ENCODE assay signal across 16 cellular contexts in genomic region chr6:21213492-21213891, GRCh38.
A peak's percentile ranks its signal among the peaks of the same experiment; 100 is the strongest.
DNase-seq lines count a peak whose midpoint lies in the region; ATAC-seq and TF ChIP-seq lines count a peak whose summit lies in the region.
"Had no signal": no experiment of that assay in that cellular context is flagged by ENCODE, and none has a peak within 500 bp of the region (broad histone marks: within the 10 kb centered on the region; RNA-seq: fewer than 3 reads in every experiment).

No MANE protein-coding gene starts in this region.

- no peak overlapping the region for H2AFZ ChIP-seq in OCI-LY7 (ENCODE audit: low read length)

- H3K36me3 Mint-ChIP-seq in chondrocyte (ENCODE audit: low read depth) = peaks cover 3% of the 10 kb centered on the region
- H3K36me3 Mint-ChIP-seq in T-helper 2 cell treated with Interferon-gamma antibody and Interleukin-4, amounts not matched to agents 5 μg/mL and 100 μg/mL, for 36 hours (ENCODE audit: low read depth) = peaks cover 5% of the 10 kb centered on the region

- no peaks in the 10 kb centered on the region for H3K79me2 ChIP-seq in OCI-LY7 (ENCODE audit: insufficient read depth, low read depth, low read length)

- H3K27me3 Mint-ChIP-seq in chondrocyte (ENCODE audit: low read depth) = no peaks in the 10 kb centered on the region
- H3K27me3 Mint-ChIP-seq in T-helper 2 cell treated with Interferon-gamma antibody and Interleukin-4, amounts not matched to agents 5 μg/mL and 100 μg/mL, for 36 hours (ENCODE audit: low read depth) = no peaks in the 10 kb centered on the region
- H3K27me3 Mint-ChIP-seq: activated naive CD8-positive, alpha-beta T cell treated with anti-CD3 and anti-CD28 coated beads for 36 hours; progenitor cell of endocrine pancreas had no signal

- no peak overlapping the region for H3K27ac Mint-ChIP-seq in chondrocyte (ENCODE audit: unreplicated experiment)
- no peak overlapping the region for H3K27ac Mint-ChIP-seq in T-helper 2 cell treated with Interferon-gamma antibody and Interleukin-4, amounts not matched to agents 5 μg/mL and 100 μg/mL, for 36 hours
- H3K27ac Mint-ChIP-seq: activated naive CD8-positive, alpha-beta T cell treated with anti-CD3 and anti-CD28 coated beads for 36 hours; CD8-positive, alpha-beta T cell; progenitor cell of endocrine pancreas had no signal

- no peaks in the 10 kb centered on the region; the same call in 1 of the 2 replicates for H3K36me3 ChIP-seq in OCI-LY7 (ENCODE audit: insufficient read depth, low read length)

- H3K4me3 Mint-ChIP-seq in chondrocyte (ENCODE audit: unreplicated experiment) = no peak overlapping the region
- H3K4me3 Mint-ChIP-seq in T-helper 2 cell treated with Interferon-gamma antibody and Interleukin-4, amounts not matched to agents 5 μg/mL and 100 μg/mL, for 36 hours = no peak overlapping the region
- H3K4me3 Mint-ChIP-seq: activated naive CD8-positive, alpha-beta T cell treated with anti-CD3 and anti-CD28 coated beads for 36 hours; CD8-positive, alpha-beta T cell had no signal

- no peaks in the 10 kb centered on the region for H4K20me1 ChIP-seq in OCI-LY7 (ENCODE audit: insufficient read depth, low read length)

- peak; percentile 65 for DNase-seq in OCI-LY7 (ENCODE audit: low spot score)
- DNase-seq in chondrocyte (ENCODE audit: low spot score) = no peak
- no peak for DNase-seq in T-helper 2 cell treated with Interferon-gamma antibody and Interleukin-4, amounts not matched to agents 5 μg/mL and 100 μg/mL, for 36 hours (ENCODE audit: low spot score)
- DNase-seq in CD1c-positive myeloid dendritic cell (ENCODE audit: extremely low spot score) = no peak
- no peak for DNase-seq in mesenteric fat pad (ENCODE audit: low spot score)
- DNase-seq: activated naive CD8-positive, alpha-beta T cell treated with anti-CD3 and anti-CD28 coated beads for 36 hours; CD8-positive, alpha-beta T cell; Kasumi-1; NCI-H2081; PC-3; stimulated activated CD4-positive, alpha-beta T cell treated with anti-CD3 and anti-CD28 coated beads, Interleukin-4, amount 100 ng/mL, for 1 hour had no signal

- intact Hi-C loops in OCI-LY7 (cut with micrococcal nuclease; ENCODE audit: unreplicated experiment) = no loop called here

- H3K4me1 ChIP-seq in OCI-LY7 (ENCODE audit: insufficient read depth, low read length, poor library complexity, severe bottlenecking) = peaks cover 15% of the 10 kb centered on the region
- H3K4me1 ChIP-seq: esophagus muscularis mucosa had no signal

- peak overlapping the region; percentile 66 for H3K4me2 ChIP-seq in OCI-LY7 (ENCODE audit: low read length)

- H3K27ac ChIP-seq in OCI-LY7 (ENCODE audit: low read depth, low read length, poor library complexity, severe bottlenecking) = peak overlapping the region; percentile 61
- H3K27ac ChIP-seq: esophagus muscularis mucosa had no signal

- CTCF ChIA-PET in OCI-LY7 (lab: Charles Lee; ENCODE audit: unreplicated experiment) = no interaction called here

- ATAC-seq in GM18870 (IDR thresholded peaks at IDR 0.05; ENCODE audit: unreplicated experiment) (peak; percentile 62), GM21515 (IDR thresholded peaks at IDR 0.05; ENCODE audit: unreplicated experiment) (peak; percentile 69), HG03045 (IDR thresholded peaks at IDR 0.05; ENCODE audit: unreplicated experiment) (peak; percentile 41)
- ATAC-seq: CD8-positive, alpha-beta T cell; PC-3 had no signal

- POLR2A ChIA-PET in OCI-LY7 (lab: Charles Lee) = interaction anchor here (0.7 kb wide), 1 partner anchor 777 kb away, joined by 3 read pairs; no protein-coding TSS in a partner anchor

- peak overlapping the region; percentile 26 for H3K4me3 ChIP-seq in OCI-LY7 (ENCODE audit: low read depth, low read length, poor library complexity, severe bottlenecking)
- H3K4me3 ChIP-seq: esophagus muscularis mucosa had no signal

- H3K4me1 Mint-ChIP-seq in chondrocyte (ENCODE audit: low read depth) = no peaks in the 10 kb centered on the region
- H3K4me1 Mint-ChIP-seq in T-helper 2 cell treated with Interferon-gamma antibody and Interleukin-4, amounts not matched to agents 5 μg/mL and 100 μg/mL, for 36 hours (ENCODE audit: low read depth) = no peaks in the 10 kb centered on the region

- no peaks in the 10 kb centered on the region for H3K9me2 ChIP-seq in OCI-LY7 (ENCODE audit: insufficient read depth, low read length)

- TF ChIP-seq CTCF in OCI-LY7 (conservative IDR thresholded peaks at IDR 0.05; ENCODE audit: low read length) = no peak
- TF ChIP-seq CTCF in chondrocyte (IDR thresholded peaks at IDR 0.05) = no peak

- peaks cover 13% of the 10 kb centered on the region for H3K9me3 Mint-ChIP-seq in chondrocyte (ENCODE audit: low read depth)
- no peaks in the 10 kb centered on the region for H3K9me3 Mint-ChIP-seq in T-helper 2 cell treated with Interferon-gamma antibody and Interleukin-4, amounts not matched to agents 5 μg/mL and 100 μg/mL, for 36 hours
- H3K9me3 Mint-ChIP-seq: activated naive CD8-positive, alpha-beta T cell treated with anti-CD3 and anti-CD28 coated beads for 36 hours had no signal

- no TSS peak for BruUV-seq in OCI-LY7 (replicated peaks; lab: Mats Ljungman, UMichigan)

- H3K9me3 ChIP-seq in OCI-LY7 (ENCODE audit: low read length) = no peaks in the 10 kb centered on the region
